Comparison of ENCODE assay signal across 8 cellular contexts in the genomic region with DNA sequence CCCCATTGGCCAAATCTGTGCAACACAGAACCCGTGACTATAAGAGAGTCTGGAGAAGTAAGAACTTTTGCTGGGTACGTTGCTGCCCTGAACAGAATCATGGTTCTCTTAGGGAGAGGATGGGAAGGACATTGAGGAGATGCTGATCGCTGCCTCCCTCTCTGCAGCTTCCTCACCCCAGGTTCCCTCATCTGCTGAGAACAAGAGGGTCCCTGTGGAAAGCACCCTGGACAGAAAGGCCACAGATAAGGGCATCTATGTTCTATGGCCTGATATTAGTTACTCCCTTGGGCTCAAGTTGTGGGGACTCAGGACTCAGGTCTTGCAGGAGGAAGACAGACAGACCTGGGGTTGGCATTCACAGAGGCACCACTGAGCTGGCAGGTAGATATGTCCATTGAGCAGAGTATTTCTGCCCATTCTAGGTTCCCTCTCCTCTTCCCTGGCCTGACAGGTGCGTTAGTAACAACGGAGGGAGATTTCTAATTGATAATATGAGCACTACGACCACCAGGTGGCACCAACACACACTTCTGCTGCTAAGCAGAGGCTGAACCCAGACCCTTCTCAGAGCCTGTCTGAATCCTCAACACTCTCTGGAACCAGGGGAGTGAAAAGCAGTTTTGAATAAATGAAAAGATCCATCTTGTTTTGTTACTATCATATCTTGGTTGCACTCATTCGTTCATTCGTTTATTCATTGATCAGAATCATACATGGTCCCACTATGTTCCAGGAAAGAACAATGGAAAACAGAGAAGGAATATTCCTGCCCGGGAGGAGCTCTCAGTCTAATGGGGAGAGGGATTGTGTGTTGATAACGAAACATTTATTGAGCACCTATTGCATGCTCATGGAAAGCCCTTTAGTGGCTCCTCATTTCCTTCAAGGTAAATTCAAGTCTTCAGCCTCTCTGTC. TPM values are rescaled to one million over a fixed set of nuclear protein-coding genes. Genes with fewer than 3 reads are reported as not detected.
A peak's percentile ranks its signal among the peaks of the same experiment; 100 is the strongest.
DNase-seq lines count a peak whose midpoint lies in the region; ATAC-seq lines count a peak whose summit lies in the region.

No MANE protein-coding gene starts in this region.

- no peak overlapping the region for H3K9ac ChIP-seq in mesenchymal stem cell (ENCODE audit: low read length)

- no peak overlapping the region for H2BK15ac ChIP-seq in mesenchymal stem cell (ENCODE audit: low read depth, poor library complexity, severe bottlenecking)

- no peaks in the 10 kb centered on the region for H3K36me3 ChIP-seq in mesenchymal stem cell (ENCODE audit: control insufficient read depth in 1 of 2, insufficient read depth in 2 of 2, low read depth in 1 of 2, low read length in 2 of 2)

- H3K4me2 ChIP-seq in mesenchymal stem cell (ENCODE audit: low read length, poor library complexity, severe bottlenecking): no peak overlapping the region

- no peak overlapping the region for H2AFZ ChIP-seq in mesenchymal stem cell (ENCODE audit: low read depth, low read length)

- H3K79me1 ChIP-seq in mesenchymal stem cell (replicated peaks; ENCODE audit: low read length, poor library complexity, severe bottlenecking): no peaks in the 10 kb centered on the region

- H3K27me3 ChIP-seq in mesenchymal stem cell (ENCODE audit: control insufficient read depth in 1 of 2, insufficient read depth in 1 of 2, low read length in 2 of 2): peaks cover 6 to 61% of the 10 kb centered on the region in 2 experiments

- H3K4me3 ChIP-seq in mesenchymal stem cell (ENCODE audit: insufficient read depth in 1 of 2, low read depth in 1 of 2, low read length in 2 of 2): no peak overlapping the region

- H3K18ac ChIP-seq in mesenchymal stem cell (ENCODE audit: low read depth in 1 of 2, low read length in 2 of 2): no peak overlapping the region

- no peak overlapping the region for H3K14ac ChIP-seq in mesenchymal stem cell (ENCODE audit: low read length in 2 of 2)

- H3K27ac ChIP-seq in mesenchymal stem cell (ENCODE audit: low read length, poor library complexity, severe bottlenecking): no peak overlapping the region

- H3K23ac ChIP-seq in mesenchymal stem cell (ENCODE audit: low read length in 2 of 2): no peak overlapping the region

- no peak overlapping the region for H2BK120ac ChIP-seq in mesenchymal stem cell (ENCODE audit: low read depth, low read length)

- no peak overlapping the region for H2AK5ac ChIP-seq in mesenchymal stem cell (ENCODE audit: low read length, severe bottlenecking)

- no peak overlapping the region for H4K8ac ChIP-seq in mesenchymal stem cell (ENCODE audit: low read length)

- H4K91ac ChIP-seq in mesenchymal stem cell (ENCODE audit: low read length): no peak overlapping the region

- no peak overlapping the region for H2BK12ac ChIP-seq in mesenchymal stem cell (ENCODE audit: low read length in 2 of 2)

- no peak overlapping the region for H2BK5ac ChIP-seq in mesenchymal stem cell (ENCODE audit: low read depth, low read length, poor library complexity, severe bottlenecking)

- WGBS in mesenchymal stem cell: 25% methylated on average over 3 of the region's 10 CpGs

- H3K4me1 ChIP-seq in mesenchymal stem cell (ENCODE audit: control insufficient read depth, insufficient read depth, low read depth, low read length): no peaks in the 10 kb centered on the region

- no peaks in the 10 kb centered on the region for H3K9me3 ChIP-seq in mesenchymal stem cell (ENCODE audit: control insufficient read depth, low read length)

- ATAC-seq in HG02943 (IDR thresholded peaks at IDR 0.05; ENCODE audit: low read depth, unreplicated experiment): peak; percentile 77

- no peak overlapping the region for H3K4ac ChIP-seq in mesenchymal stem cell (ENCODE audit: low read depth in 1 of 2, low read length in 2 of 2)

- DNase-seq in DMS 273 (lab: John Stamatoyannopoulos, UW; ENCODE audit: unreplicated experiment): peak; percentile 87
- DNase-seq in DMS 273 treated with DMSO at 0.1 percent for 48 hours (lab: John Stamatoyannopoulos, UW): no peak
- DNase-seq in NCI-H524 treated with DMSO at 0.1 percent for 48 hours (lab: John Stamatoyannopoulos, UW): peak; percentile 27
- DNase-seq in activated CD4-positive, alpha-beta T cell treated with anti-CD3 and anti-CD28 coated beads, Interleukin-2, amount 50 U/mL, for 24 hours (ENCODE audit: low read depth in 1 of 2, low spot score in 1 of 2): peak; percentile 15 to 52
- peak; percentile 35 for DNase-seq in effector CD4-positive, alpha-beta T cell
- DNase-seq in mesenchymal stem cell: peak; percentile 43
- DNase-seq in stimulated activated CD8-positive, alpha-beta memory T cell treated with anti-CD3 and anti-CD28 coated beads, Interleukin-7, amount 100 ng/mL, for 1 hour (ENCODE audit: low read depth in 2 of 2): peak; percentile 16 to 30

RNA-seq across cellular contexts. Expression of gene SLC6A2, which starts 56.4 kb away (rescaled TPM):
- polyA plus RNA-seq in mesenchymal stem cell (2013, experiment 1 of 2): not detected
- polyA plus RNA-seq in mesenchymal stem cell (2013, experiment 2 of 2): not detected
